ENCODE assay signal across 1 cellular context in genomic region chr4:153131478-153132069, GRCh38.
TF ChIP-seq lines count a peak whose summit lies in the region.

No MANE protein-coding gene starts in this region.

TF ChIP-seq in WTC11, 78 proteins besides CTCF, POLR2A, EP300 and RAD21 (continued from another document):
- TF ChIP-seq ARID4B (CRISPR knock-in tag; IDR thresholded peaks at IDR 0.05; ENCODE audit: borderline replicate concordance): no peak
- TF ChIP-seq ZNF219 (CRISPR knock-in tag; IDR thresholded peaks at IDR 0.05; ENCODE audit: borderline replicate concordance): no peak
- no peak for TF ChIP-seq ZNF416 (CRISPR knock-in tag; IDR thresholded peaks at IDR 0.05)
- no peak for TF ChIP-seq GTF2I (CRISPR knock-in tag; conservative IDR thresholded peaks at IDR 0.05)
- TF ChIP-seq TEAD4 (CRISPR knock-in tag; IDR thresholded peaks at IDR 0.05): no peak
- TF ChIP-seq SP1 (CRISPR knock-in tag; conservative IDR thresholded peaks at IDR 0.05): no peak
- TF ChIP-seq, protein P1, sequence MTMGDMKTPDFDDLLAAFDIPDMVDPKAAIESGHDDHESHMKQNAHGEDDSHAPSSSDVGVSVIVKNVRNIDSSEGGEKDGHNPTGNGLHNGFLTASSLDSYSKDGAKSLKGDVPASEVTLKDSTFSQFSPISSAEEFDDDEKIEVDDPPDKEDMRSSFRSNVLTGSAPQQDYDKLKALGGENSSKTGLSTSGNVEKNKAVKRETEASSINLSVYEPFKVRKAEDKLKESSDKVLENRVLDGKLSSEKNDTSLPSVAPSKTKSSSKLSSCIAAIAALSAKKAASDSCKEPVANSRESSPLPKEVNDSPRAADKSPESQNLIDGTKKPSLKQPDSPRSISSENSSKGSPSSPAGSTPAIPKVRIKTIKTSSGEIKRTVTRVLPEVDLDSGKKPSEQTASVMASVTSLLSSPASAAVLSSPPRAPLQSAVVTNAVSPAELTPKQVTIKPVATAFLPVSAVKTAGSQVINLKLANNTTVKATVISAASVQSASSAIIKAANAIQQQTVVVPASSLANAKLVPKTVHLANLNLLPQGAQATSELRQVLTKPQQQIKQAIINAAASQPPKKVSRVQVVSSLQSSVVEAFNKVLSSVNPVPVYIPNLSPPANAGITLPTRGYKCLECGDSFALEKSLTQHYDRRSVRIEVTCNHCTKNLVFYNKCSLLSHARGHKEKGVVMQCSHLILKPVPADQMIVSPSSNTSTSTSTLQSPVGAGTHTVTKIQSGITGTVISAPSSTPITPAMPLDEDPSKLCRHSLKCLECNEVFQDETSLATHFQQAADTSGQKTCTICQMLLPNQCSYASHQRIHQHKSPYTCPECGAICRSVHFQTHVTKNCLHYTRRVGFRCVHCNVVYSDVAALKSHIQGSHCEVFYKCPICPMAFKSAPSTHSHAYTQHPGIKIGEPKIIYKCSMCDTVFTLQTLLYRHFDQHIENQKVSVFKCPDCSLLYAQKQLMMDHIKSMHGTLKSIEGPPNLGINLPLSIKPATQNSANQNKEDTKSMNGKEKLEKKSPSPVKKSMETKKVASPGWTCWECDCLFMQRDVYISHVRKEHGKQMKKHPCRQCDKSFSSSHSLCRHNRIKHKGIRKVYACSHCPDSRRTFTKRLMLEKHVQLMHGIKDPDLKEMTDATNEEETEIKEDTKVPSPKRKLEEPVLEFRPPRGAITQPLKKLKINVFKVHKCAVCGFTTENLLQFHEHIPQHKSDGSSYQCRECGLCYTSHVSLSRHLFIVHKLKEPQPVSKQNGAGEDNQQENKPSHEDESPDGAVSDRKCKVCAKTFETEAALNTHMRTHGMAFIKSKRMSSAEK (CRISPR knock-in tag; IDR thresholded peaks at IDR 0.05; ENCODE audit: borderline replicate concordance): no peak
- no peak for TF ChIP-seq ZNF423 (CRISPR knock-in tag; IDR thresholded peaks at IDR 0.05)
- TF ChIP-seq ZNF263 (CRISPR knock-in tag; IDR thresholded peaks at IDR 0.05; ENCODE audit: low read depth): no peak
- TF ChIP-seq FOXP4 (CRISPR knock-in tag; IDR thresholded peaks at IDR 0.05): no peak
- no peak for TF ChIP-seq CREB1 (CRISPR knock-in tag; IDR thresholded peaks at IDR 0.05)
- TF ChIP-seq ETV6 (CRISPR knock-in tag; IDR thresholded peaks at IDR 0.05): no peak
- TF ChIP-seq NFYB (CRISPR knock-in tag; conservative IDR thresholded peaks at IDR 0.05; ENCODE audit: low read depth): no peak
- TF ChIP-seq, protein P2, sequence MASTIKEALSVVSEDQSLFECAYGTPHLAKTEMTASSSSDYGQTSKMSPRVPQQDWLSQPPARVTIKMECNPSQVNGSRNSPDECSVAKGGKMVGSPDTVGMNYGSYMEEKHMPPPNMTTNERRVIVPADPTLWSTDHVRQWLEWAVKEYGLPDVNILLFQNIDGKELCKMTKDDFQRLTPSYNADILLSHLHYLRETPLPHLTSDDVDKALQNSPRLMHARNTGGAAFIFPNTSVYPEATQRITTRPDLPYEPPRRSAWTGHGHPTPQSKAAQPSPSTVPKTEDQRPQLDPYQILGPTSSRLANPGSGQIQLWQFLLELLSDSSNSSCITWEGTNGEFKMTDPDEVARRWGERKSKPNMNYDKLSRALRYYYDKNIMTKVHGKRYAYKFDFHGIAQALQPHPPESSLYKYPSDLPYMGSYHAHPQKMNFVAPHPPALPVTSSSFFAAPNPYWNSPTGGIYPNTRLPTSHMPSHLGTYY (CRISPR knock-in tag; IDR thresholded peaks at IDR 0.05): no peak
